In the genomic region with DNA sequence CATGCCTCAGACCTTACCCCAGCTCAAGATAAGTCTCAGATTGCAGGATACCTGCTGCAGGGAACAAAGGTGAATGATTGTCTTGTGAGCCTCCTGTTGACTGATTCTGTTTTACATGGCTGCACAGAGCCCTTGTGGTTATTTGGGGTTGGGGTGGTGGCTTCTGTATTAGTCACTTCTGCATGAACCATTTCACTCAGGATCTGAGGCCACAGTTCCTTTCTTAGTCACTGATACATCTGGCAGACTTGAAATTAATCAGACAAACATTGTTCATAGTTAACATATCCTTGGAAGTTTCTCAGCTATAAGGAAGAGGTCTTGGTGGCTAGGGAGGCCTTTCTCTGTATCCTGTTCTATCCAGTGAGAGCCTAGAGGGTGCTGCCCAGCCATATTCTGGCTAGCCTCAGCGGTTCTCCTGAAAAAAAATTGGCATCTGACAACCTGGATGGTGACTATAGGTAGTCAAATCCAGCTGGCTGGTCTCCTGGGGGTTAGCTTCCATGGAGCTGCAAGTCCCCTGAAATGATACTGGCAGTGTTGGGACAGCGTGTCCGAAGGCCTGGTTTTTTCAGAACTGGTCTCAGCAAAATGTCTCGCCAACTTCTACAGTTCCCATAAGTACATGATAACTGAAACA, we compare ENCODE assay signal across 9 cellular contexts. TPM values are rescaled to one million over a fixed set of nuclear protein-coding genes. Genes with fewer than 3 reads are reported as not detected.
A peak's percentile ranks its signal among the peaks of the same experiment; 100 is the strongest.
DNase-seq lines count a peak whose midpoint lies in the region; ATAC-seq and TF ChIP-seq lines count a peak whose summit lies in the region.
"Had no signal": no experiment of that assay in that cellular context is flagged by ENCODE, and none has a peak within 500 bp of the region (broad histone marks: within the 10 kb centered on the region; RNA-seq: fewer than 3 reads in every experiment).

No MANE protein-coding gene starts in this region.

- H3K4ac ChIP-seq in neuronal stem cell (ENCODE audit: low read length) = no peak overlapping the region

- no peaks in the 10 kb centered on the region for H3K79me1 ChIP-seq in neuronal stem cell (ENCODE audit: low read depth, low read length)

- H2BK5ac ChIP-seq in neuronal stem cell (ENCODE audit: low read length) = no peak overlapping the region

- no peak overlapping the region for H4K8ac ChIP-seq in neuronal stem cell (ENCODE audit: low read depth, low read length)

- H2AK5ac ChIP-seq in neuronal stem cell (ENCODE audit: low read depth, low read length) = no peak overlapping the region

- peak; percentile 10; the same call in 1 of the 2 replicates for TF ChIP-seq CTCF in AG10803 (conservative IDR thresholded peaks at IDR 0.05; ENCODE audit: low read length)

- H3K27me3 Mint-ChIP-seq in activated naive CD8-positive, alpha-beta T cell treated with anti-CD3 and anti-CD28 coated beads, Interleukin-2, amount 10 ng/mL, durations not matched to agents 7 days and 5 days = no peaks in the 10 kb centered on the region

- H2BK120ac ChIP-seq in neuronal stem cell (ENCODE audit: low read depth, low read length) = no peak overlapping the region

- H3K4me2 ChIP-seq in neuronal stem cell (ENCODE audit: insufficient read depth, low read length, poor library complexity, severe bottlenecking) = no peak overlapping the region

- no peak overlapping the region for H3K4me3 ChIP-seq in AG10803 (ENCODE audit: low read length)
- H3K4me3 ChIP-seq in right cardiac atrium (ENCODE audit: low read length) = no peak overlapping the region
- H3K4me3 ChIP-seq in neuronal stem cell (ENCODE audit: low read length in 2 of 2) = no peak overlapping the region
- H3K4me3 ChIP-seq: cardiac muscle cell had no signal

- no peak overlapping the region for H3K9ac ChIP-seq in neuronal stem cell (ENCODE audit: low read depth, low read length, poor library complexity)

- WGBS in right cardiac atrium = 92% methylated on average over 4 of the region's 4 CpGs
- no CpG with 5 or more reads among the region's 4 CpGs for WGBS in neuronal stem cell (ENCODE audit: extremely low coverage in 2 of 2, insufficient read length in 2 of 2, insufficient replicate concordance in 1 of 2), 2 donors

- intact Hi-C loops in right cardiac atrium (cut with DNase I) = no loop called here
- intact Hi-C loops in posterior cingulate gyrus (cut with DNase I) = no loop called here

- POLR2A ChIA-PET in activated naive CD8-positive, alpha-beta T cell treated with anti-CD3 and anti-CD28 coated beads, Interleukin-2, amount 10 ng/mL, durations not matched to agents 7 days and 5 days (lab: Charles Lee) = interaction anchor here (1.2 to 1.6 kb wide), 2 partner anchors 9 to 14 kb away, joined by 3 to 10 read pairs; a partner anchor contains a TSS

- DNase-seq in AG10803 (ENCODE audit: low read depth) = peak; percentile 86
- peak; percentile 41 for DNase-seq in GM19240 (ENCODE audit: insufficient read length, low spot score)
- DNase-seq in activated naive CD8-positive, alpha-beta T cell treated with anti-CD3 and anti-CD28 coated beads, Interleukin-2, amount 10 ng/mL, durations not matched to agents 7 days and 5 days = no peak
- DNase-seq in stimulated activated CD4-positive, alpha-beta T cell treated with anti-CD3 and anti-CD28 coated beads, Interleukin-4, amount 100 ng/mL, for 48 hours (ENCODE audit: low read depth in 2 of 2) = peak; percentile 34 to 56
- no peak for DNase-seq in right cardiac atrium
- DNase-seq in posterior cingulate gyrus = no peak
- no peak for DNase-seq in neuronal stem cell (ENCODE audit: low spot score)

- H3K27ac ChIP-seq in right cardiac atrium (ENCODE audit: low read length) = no peak overlapping the region
- H3K27ac ChIP-seq in neuronal stem cell (replicated peaks; ENCODE audit: low read length) = no peak overlapping the region
- H3K27ac ChIP-seq: cardiac muscle cell had no signal

- H3K18ac ChIP-seq in neuronal stem cell (ENCODE audit: low read length) = no peak overlapping the region

- H3K4me1 Mint-ChIP-seq in activated naive CD8-positive, alpha-beta T cell treated with anti-CD3 and anti-CD28 coated beads, Interleukin-2, amount 10 ng/mL, durations not matched to agents 7 days and 5 days = peaks cover 26% of the 10 kb centered on the region

- H3K9me3 ChIP-seq in right cardiac atrium (ENCODE audit: control insufficient read depth, low read length) = no peaks in the 10 kb centered on the region
- H3K9me3 ChIP-seq in neuronal stem cell (replicated peaks in 1 of 2; ENCODE audit: control insufficient read depth in 2 of 2, insufficient read depth in 1 of 2, low read depth in 1 of 2, low read length in 2 of 2) = no peaks in the 10 kb centered on the region

- H3K23ac ChIP-seq in neuronal stem cell (ENCODE audit: low read depth, low read length, poor library complexity) = no peak overlapping the region

- H2AFZ ChIP-seq in neuronal stem cell (ENCODE audit: low read length) = no peak overlapping the region

- peaks cover 30 to 96% of the 10 kb centered on the region in 2 donors for H3K36me3 ChIP-seq in neuronal stem cell (replicated peaks in 1 of 2; ENCODE audit: control insufficient read depth in 2 of 2, insufficient read depth in 2 of 2, low read length in 2 of 2)

- no peak overlapping the region for H3K4me3 Mint-ChIP-seq in activated naive CD8-positive, alpha-beta T cell treated with anti-CD3 and anti-CD28 coated beads, Interleukin-2, amount 10 ng/mL, durations not matched to agents 7 days and 5 days

- no peak overlapping the region for H2BK15ac ChIP-seq in neuronal stem cell (ENCODE audit: low read length)

- H3K9me3 Mint-ChIP-seq in activated naive CD8-positive, alpha-beta T cell treated with anti-CD3 and anti-CD28 coated beads, Interleukin-2, amount 10 ng/mL, durations not matched to agents 7 days and 5 days = no peaks in the 10 kb centered on the region

- no peak overlapping the region for H2BK12ac ChIP-seq in neuronal stem cell (ENCODE audit: low read length)

- no peak overlapping the region for H3K14ac ChIP-seq in neuronal stem cell (ENCODE audit: low read length)

- peak overlapping the region; percentile 71 for H3K27ac Mint-ChIP-seq in activated naive CD8-positive, alpha-beta T cell treated with anti-CD3 and anti-CD28 coated beads, Interleukin-2, amount 10 ng/mL, durations not matched to agents 7 days and 5 days

- peaks cover 41% of the 10 kb centered on the region for H3K36me3 Mint-ChIP-seq in activated naive CD8-positive, alpha-beta T cell treated with anti-CD3 and anti-CD28 coated beads, Interleukin-2, amount 10 ng/mL, durations not matched to agents 7 days and 5 days

- no peaks in the 10 kb centered on the region for H3K27me3 ChIP-seq in right cardiac atrium (ENCODE audit: control insufficient read depth, insufficient read depth)
- H3K27me3 ChIP-seq in neuronal stem cell (ENCODE audit: control insufficient read depth in 3 of 3, insufficient read depth in 3 of 3, low read depth in 1 of 3, low read length in 3 of 3) = no peaks in the 10 kb centered on the region
- H3K27me3 ChIP-seq: cardiac muscle cell had no signal

- H4K91ac ChIP-seq in neuronal stem cell (ENCODE audit: low read depth, low read length, poor library complexity) = no peak overlapping the region

- ATAC-seq in HG03175 (IDR thresholded peaks at IDR 0.05; ENCODE audit: unreplicated experiment) = peak; percentile 98
- ATAC-seq in activated naive CD8-positive, alpha-beta T cell treated with anti-CD3 and anti-CD28 coated beads, Interleukin-2, amount 10 ng/mL, durations not matched to agents 7 days and 5 days (ENCODE audit: low read depth) = peak; percentile 95
- ATAC-seq in right cardiac atrium = no peak

- no peaks in the 10 kb centered on the region for H3K4me1 ChIP-seq in right cardiac atrium (ENCODE audit: control insufficient read depth, insufficient read depth, low read length)
- H3K4me1 ChIP-seq in neuronal stem cell (ENCODE audit: control insufficient read depth in 2 of 2, insufficient read depth in 1 of 2, low read depth in 1 of 2, low read length in 2 of 2) = peaks cover 0 to 1% of the 10 kb centered on the region in 2 donors

RNA-seq across cellular contexts. Expression of a gene that starts 8.4 kb away (rescaled TPM):
- 10 to 100 TPM; 76.5 to 84.8 TPM for total RNA-seq in activated naive CD8-positive, alpha-beta T cell treated with anti-CD3 and anti-CD28 coated beads, Interleukin-2, amount 10 ng/mL, durations not matched to agents 7 days and 5 days
- total RNA-seq in right cardiac atrium = 1 to 10 TPM in 3 of 4 donors, under 1 TPM in 1; 0.91 to 2.2 (median 2.1) TPM
- 0.45 TPM for polyA plus RNA-seq in right cardiac atrium
- 185 TPM for polyA plus RNA-seq in neuronal stem cell (2013, experiment 1 of 2)
- 183 TPM for polyA plus RNA-seq in neuronal stem cell (2013, experiment 2 of 2)

RNA-seq across cellular contexts. Expression of a gene that starts 29.0 kb away (rescaled TPM):
- 10 to 100 TPM; 83.9 to 89.3 TPM for total RNA-seq in activated naive CD8-positive, alpha-beta T cell treated with anti-CD3 and anti-CD28 coated beads, Interleukin-2, amount 10 ng/mL, durations not matched to agents 7 days and 5 days
- total RNA-seq in right cardiac atrium = 10 to 100 TPM; 41.7 to 44.7 (median 42.5) TPM
- 12.4 TPM for polyA plus RNA-seq in right cardiac atrium
- polyA plus RNA-seq in neuronal stem cell (2013, experiment 1 of 2) = 28.2 TPM
- polyA plus RNA-seq in neuronal stem cell (2013, experiment 2 of 2) = 30.8 TPM

RNA-seq across cellular contexts. Expression of a gene that starts 29.1 kb away (rescaled TPM):
- total RNA-seq in activated naive CD8-positive, alpha-beta T cell treated with anti-CD3 and anti-CD28 coated beads, Interleukin-2, amount 10 ng/mL, durations not matched to agents 7 days and 5 days = 10 to 100 TPM; 20.2 to 21.3 TPM
- total RNA-seq in right cardiac atrium = 1 to 10 TPM; 5.5 to 6.8 (median 6.0) TPM
- 4.1 TPM for polyA plus RNA-seq in right cardiac atrium
- polyA plus RNA-seq in neuronal stem cell (2013, experiment 1 of 2) = 17.5 TPM
- polyA plus RNA-seq in neuronal stem cell (2013, experiment 2 of 2) = 19.2 TPM

RNA-seq across cellular contexts. Expression of a gene that starts 42.8 kb away (rescaled TPM):
- not detected for total RNA-seq in activated naive CD8-positive, alpha-beta T cell treated with anti-CD3 and anti-CD28 coated beads, Interleukin-2, amount 10 ng/mL, durations not matched to agents 7 days and 5 days
- total RNA-seq in right cardiac atrium = under 1 TPM in 1 of 4 donors, not detected in 3; 0.28 TPM
- not detected for polyA plus RNA-seq in right cardiac atrium
- polyA plus RNA-seq in neuronal stem cell (2013, experiment 1 of 2) = 1.3 TPM
- 1.2 TPM for polyA plus RNA-seq in neuronal stem cell (2013, experiment 2 of 2)

Comparison
In these comparisons a context has a peak if more than half of its experiments do, and no peak if none do; other contexts are left out.
1. DNase-seq: peak in AG10803 (single experiment), GM19240 (single experiment) and stimulated activated CD4-positive, alpha-beta T cell treated with anti-CD3 and anti-CD28 coated beads, Interleukin-4, amount 100 ng/mL, for 48 hours (2 of 2); none in activated naive CD8-positive, alpha-beta T cell treated with anti-CD3 and anti-CD28 coated beads, Interleukin-2, amount 10 ng/mL, durations not matched to agents 7 days and 5 days (single experiment), right cardiac atrium (0 of 3), posterior cingulate gyrus (0 of 10) and neuronal stem cell (single experiment).
2. ATAC-seq: peak in HG03175 (single experiment) and activated naive CD8-positive, alpha-beta T cell treated with anti-CD3 and anti-CD28 coated beads, Interleukin-2, amount 10 ng/mL, durations not matched to agents 7 days and 5 days (single experiment); none in right cardiac atrium (0 of 2).
3. RNA of a gene that starts 8.4 kb away (total RNA-seq): 76.5 to 84.8 TPM in activated naive CD8-positive, alpha-beta T cell treated with anti-CD3 and anti-CD28 coated beads, Interleukin-2, amount 10 ng/mL, durations not matched to agents 7 days and 5 days; 0.91 to 2.2 TPM in right cardiac atrium; every median in the first group is over 10 times any median in the second.